In genomic region chr10:113056468-113057021, GRCh38 we compare ENCODE assay signal across 1 cellular context.
TF ChIP-seq lines count a peak whose summit lies in the region.

No MANE protein-coding gene starts in this region.

TF ChIP-seq in SK-N-SH, 30 proteins besides CTCF, POLR2A, EP300 and RAD21 (continued from another document):
- TF ChIP-seq REST (IDR thresholded peaks at IDR 0.05; ENCODE audit: low read depth, low read length): 0 out of 2 replicates have a peak, but pooled peaks have one; percentile 4
- no peak for TF ChIP-seq USF1 (IDR thresholded peaks at IDR 0.05; ENCODE audit: borderline replicate concordance, low read depth)
- no peak for TF ChIP-seq NRF1 (IDR thresholded peaks at IDR 0.05; ENCODE audit: low read depth, low read length)
- no peak for TF ChIP-seq NFIC (IDR thresholded peaks at IDR 0.05; ENCODE audit: borderline replicate concordance)
- no peak; the same call in none of the 2 replicates for TF ChIP-seq PBX3 (IDR thresholded peaks at IDR 0.05)
- peak; percentile 17; the same call in 1 of the 2 replicates for TF ChIP-seq POLR2AphosphoS5 (IDR thresholded peaks at IDR 0.05; ENCODE audit: low read depth, low read length)
- TF ChIP-seq ELF1 (IDR thresholded peaks at IDR 0.05): no peak
